ENCODE assay signal across 1 cellular context in genomic region chr2:10906926-10907479, GRCh38.
TF ChIP-seq lines count a peak whose summit lies in the region.

No MANE protein-coding gene starts in this region.

TF ChIP-seq in H1, 55 proteins besides CTCF, POLR2A, EP300 and RAD21:
- TF ChIP-seq, protein P1, sequence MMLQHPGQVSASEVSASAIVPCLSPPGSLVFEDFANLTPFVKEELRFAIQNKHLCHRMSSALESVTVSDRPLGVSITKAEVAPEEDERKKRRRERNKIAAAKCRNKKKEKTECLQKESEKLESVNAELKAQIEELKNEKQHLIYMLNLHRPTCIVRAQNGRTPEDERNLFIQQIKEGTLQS (IDR thresholded peaks at IDR 0.05; ENCODE audit: insufficient read depth, low read depth, low read length) = no peak
- TF ChIP-seq EZH2 (IDR thresholded peaks at IDR 0.05; ENCODE audit: low read depth, low read length, severe bottlenecking) (no peak), MAFK (IDR thresholded peaks at IDR 0.05; ENCODE audit: low read depth, low read length) (no peak), TEAD4 (IDR thresholded peaks at IDR 0.05; ENCODE audit: low read depth, low read length) (no peak), SIN3A (conservative IDR thresholded peaks at IDR 0.05 in 1 of 2, IDR thresholded peaks at IDR 0.05 in 1 of 2; ENCODE audit: low read depth in 1 of 2, low read length in 2 of 2) (no peak), GTF2F1 (IDR thresholded peaks at IDR 0.05; ENCODE audit: borderline replicate concordance, low read depth, low read length) (no peak), ASH2L (IDR thresholded peaks at IDR 0.05; ENCODE audit: low read length) (no peak), BCL11A (IDR thresholded peaks at IDR 0.05; ENCODE audit: low read depth in 2 of 2, low read length in 2 of 2) (no peak), ZNF274 (IDR thresholded peaks at IDR 0.05; ENCODE audit: borderline replicate concordance, extremely low read depth, low read length) (no peak), BACH1 (IDR thresholded peaks at IDR 0.05; ENCODE audit: low read length) (no peak), HDAC2 (IDR thresholded peaks at IDR 0.05; ENCODE audit: borderline replicate concordance in 1 of 2, low read depth in 2 of 2, low read length in 2 of 2) (no peak), RBBP5 (IDR thresholded peaks at IDR 0.05; ENCODE audit: borderline replicate concordance, low read depth, low read length) (no peak), NRF1 (IDR thresholded peaks at IDR 0.05; ENCODE audit: low read depth, low read length) (no peak), HDAC6 (IDR thresholded peaks at IDR 0.05; ENCODE audit: low read depth, low read length) (no peak), KDM4A (IDR thresholded peaks at IDR 0.05; ENCODE audit: low read depth, low read length, severe bottlenecking) (no peak), EGR1 (IDR thresholded peaks at IDR 0.05; ENCODE audit: borderline replicate concordance, low read depth, low read length) (no peak), SUZ12 (IDR thresholded peaks at IDR 0.05; ENCODE audit: low read length) (no peak), CBX8 (IDR thresholded peaks at IDR 0.05; ENCODE audit: borderline replicate concordance, low read depth, low read length) (no peak), KDM1A (IDR thresholded peaks at IDR 0.05; ENCODE audit: borderline replicate concordance, low read length) (no peak)
- TF ChIP-seq, protein P2, sequence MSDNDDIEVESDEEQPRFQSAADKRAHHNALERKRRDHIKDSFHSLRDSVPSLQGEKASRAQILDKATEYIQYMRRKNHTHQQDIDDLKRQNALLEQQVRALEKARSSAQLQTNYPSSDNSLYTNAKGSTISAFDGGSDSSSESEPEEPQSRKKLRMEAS (IDR thresholded peaks at IDR 0.05) = no peak
